Comparison of ENCODE assay signal across 1 cellular context in the genomic region with DNA sequence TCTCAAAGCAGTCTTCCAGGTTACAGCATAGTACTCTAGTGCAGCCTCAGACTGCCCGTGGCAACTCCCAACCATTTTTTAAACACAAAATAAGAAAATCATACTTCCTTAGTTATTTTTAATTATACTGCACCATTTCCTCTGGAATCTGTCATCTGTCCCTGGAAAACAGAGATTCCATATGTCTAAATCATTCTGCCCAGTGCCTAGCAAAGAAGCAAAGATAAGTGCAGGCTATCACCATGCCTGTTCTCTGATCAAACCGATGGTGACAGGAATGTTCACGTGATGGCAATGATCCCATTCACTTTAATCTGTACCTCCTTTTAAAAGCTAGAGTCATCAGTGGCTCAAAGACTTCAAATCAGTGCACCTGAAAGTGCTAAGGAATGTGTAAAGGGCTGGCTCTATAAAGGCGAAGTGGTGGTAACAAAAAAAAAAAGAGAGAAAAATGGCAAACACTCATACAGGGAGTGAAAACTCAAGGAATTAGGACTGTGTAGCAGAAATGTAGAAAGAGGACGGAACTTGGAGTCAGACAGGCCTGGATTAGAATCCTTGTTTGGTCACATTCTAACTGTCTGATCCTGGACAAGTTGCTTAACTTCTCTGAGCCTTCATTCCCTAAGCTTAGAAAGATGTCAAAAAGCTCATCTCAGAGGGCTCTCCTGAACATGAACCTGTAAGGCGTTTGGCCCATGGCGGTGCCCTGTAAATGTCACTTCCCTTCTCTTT.
TF ChIP-seq lines count a peak whose summit lies in the region.

No MANE protein-coding gene starts in this region.

TF ChIP-seq in IMR-90, 13 proteins besides CTCF, POLR2A, EP300 and RAD21:
- TF ChIP-seq, protein P1, sequence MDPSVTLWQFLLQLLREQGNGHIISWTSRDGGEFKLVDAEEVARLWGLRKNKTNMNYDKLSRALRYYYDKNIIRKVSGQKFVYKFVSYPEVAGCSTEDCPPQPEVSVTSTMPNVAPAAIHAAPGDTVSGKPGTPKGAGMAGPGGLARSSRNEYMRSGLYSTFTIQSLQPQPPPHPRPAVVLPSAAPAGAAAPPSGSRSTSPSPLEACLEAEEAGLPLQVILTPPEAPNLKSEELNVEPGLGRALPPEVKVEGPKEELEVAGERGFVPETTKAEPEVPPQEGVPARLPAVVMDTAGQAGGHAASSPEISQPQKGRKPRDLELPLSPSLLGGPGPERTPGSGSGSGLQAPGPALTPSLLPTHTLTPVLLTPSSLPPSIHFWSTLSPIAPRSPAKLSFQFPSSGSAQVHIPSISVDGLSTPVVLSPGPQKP (IDR thresholded peaks at IDR 0.05; ENCODE audit: borderline replicate concordance, low read depth, low read length) = no peak
- TF ChIP-seq RCOR1 (IDR thresholded peaks at IDR 0.05; ENCODE audit: insufficient replicate concordance, low read length) = no peak
- TF ChIP-seq, protein P2, sequence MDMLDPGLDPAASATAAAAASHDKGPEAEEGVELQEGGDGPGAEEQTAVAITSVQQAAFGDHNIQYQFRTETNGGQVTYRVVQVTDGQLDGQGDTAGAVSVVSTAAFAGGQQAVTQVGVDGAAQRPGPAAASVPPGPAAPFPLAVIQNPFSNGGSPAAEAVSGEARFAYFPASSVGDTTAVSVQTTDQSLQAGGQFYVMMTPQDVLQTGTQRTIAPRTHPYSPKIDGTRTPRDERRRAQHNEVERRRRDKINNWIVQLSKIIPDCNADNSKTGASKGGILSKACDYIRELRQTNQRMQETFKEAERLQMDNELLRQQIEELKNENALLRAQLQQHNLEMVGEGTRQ (IDR thresholded peaks at IDR 0.05; ENCODE audit: low read depth, low read length) = no peak
- no peak for TF ChIP-seq MXI1 (IDR thresholded peaks at IDR 0.05; ENCODE audit: borderline replicate concordance, low read depth, low read length)
- no peak for TF ChIP-seq CEBPB (IDR thresholded peaks at IDR 0.05; ENCODE audit: low read depth, low read length)
- TF ChIP-seq FOS (IDR thresholded peaks at IDR 0.05; ENCODE audit: low read depth, low read length) = no peak
